24 cellular contexts compared by ENCODE assay signal in genomic region chr10:86553639-86554038, GRCh38.
"Had no signal": no experiment of that assay in that cellular context is flagged by ENCODE, and none has a peak within 500 bp of the region (broad histone marks: within the 10 kb centered on the region; RNA-seq: fewer than 3 reads in every experiment).

No MANE protein-coding gene starts in this region.

- DNase-seq: activated CD4-positive, alpha-beta T cell treated with anti-CD3 and anti-CD28 coated beads, Interleukin-2, amount 50 U/mL, for 1 hour; activated CD8-positive, alpha-beta T cell treated with anti-CD3 and anti-CD28 coated beads, Interleukin-2, amount 10 ng/mL, durations not matched to agents 7 days and 5 days; activated naive CD4-positive, alpha-beta T cell; activated naive CD8-positive, alpha-beta T cell treated with anti-CD3 and anti-CD28 coated beads, Interleukin-2, amount 10 ng/mL, durations not matched to agents 7 days and 5 days; activated T-cell treated with anti-CD3 and anti-CD28 coated beads, Interleukin-2, amount 50 U/mL, for 1 hour; amygdala; cerebellar nuclear complex; esophagus squamous epithelium; head of caudate nucleus; left lung; naive thymus-derived CD8-positive, alpha-beta T cell; ovary; spleen; stimulated activated CD4-positive, alpha-beta T cell treated with anti-CD3 and anti-CD28 coated beads, Interleukin-4, amount 100 ng/mL, for 1 hour; stimulated activated naive CD4-positive, alpha-beta T cell had no signal

- H3K4me1 ChIP-seq: gastroesophageal sphincter, left lung, prostate gland, spleen had no signal

- H3K27ac ChIP-seq: coronary artery, esophagus squamous epithelium, gastroesophageal sphincter, left lung, ovary, prostate gland, spleen, thoracic aorta, vagina, VCaP had no signal

- H3K9me3 ChIP-seq: esophagus squamous epithelium, left lung, ovary, prostate gland, thoracic aorta, vagina had no signal

- H3K4me3 ChIP-seq: coronary artery, esophagus squamous epithelium, gastroesophageal sphincter, left lung, ovary, prostate gland, spleen, thoracic aorta, vagina had no signal

- H3K27me3 ChIP-seq: esophagus squamous epithelium, gastroesophageal sphincter, left lung, ovary, vagina had no signal

- H3K36me3 ChIP-seq: esophagus squamous epithelium, gastroesophageal sphincter, left lung, ovary, prostate gland, spleen, thoracic aorta, vagina had no signal

- FAIRE-seq: bronchial epithelial cell had no signal

- ATAC-seq: activated CD4-positive, CD25-positive, alpha-beta regulatory T cell treated with anti-CD3 and anti-CD28 coated beads, Interleukin-2, amount 50 U/mL, for 24 hours; activated CD8-positive, alpha-beta T cell treated with anti-CD3 and anti-CD28 coated beads, Interleukin-2, amount 10 ng/mL, durations not matched to agents 7 days and 5 days; activated T-helper 17 cell treated with anti-CD3 and anti-CD28 coated beads, Interleukin-2, amount 50 U/mL, for 72 hours; gastroesophageal sphincter; left lung; naive thymus-derived CD8-positive, alpha-beta T cell had no signal
